ENCODE assay signal across 28 cellular contexts in the genomic region with DNA sequence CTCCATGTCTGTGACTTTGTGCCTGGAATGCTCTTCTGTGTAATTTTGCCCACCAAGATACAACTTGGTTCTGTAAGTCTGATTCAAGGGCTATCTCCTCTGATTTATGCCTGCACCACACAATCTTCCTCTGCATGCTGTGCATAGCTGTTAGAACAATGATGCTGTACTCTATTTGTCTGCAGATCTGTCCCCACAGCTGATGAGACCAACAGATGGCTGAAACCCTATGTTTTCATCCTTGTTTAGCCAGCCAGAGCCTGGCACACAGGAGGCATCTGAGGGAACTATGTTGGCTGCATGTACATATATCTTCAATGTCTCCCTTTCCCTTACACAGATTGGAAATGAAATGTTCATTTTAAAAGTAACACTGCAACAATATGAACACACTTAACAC. TPM values are rescaled to one million over a fixed set of nuclear protein-coding genes. Genes with fewer than 3 reads are reported as not detected.
"Had no signal": no experiment of that assay in that cellular context is flagged by ENCODE, and none has a peak within 500 bp of the region (broad histone marks: within the 10 kb centered on the region; RNA-seq: fewer than 3 reads in every experiment).

No MANE protein-coding gene starts in this region.

- H3K9me3 ChIP-seq: ascending aorta, MG63, SJSA1 had no signal

- FAIRE-seq: RCC 7860 had no signal

- H3K27me3 ChIP-seq: ascending aorta, cardiac muscle cell, MG63, SJSA1 had no signal

- H3K36me3 ChIP-seq: cardiac muscle cell had no signal

- H3K27ac ChIP-seq: ascending aorta, cardiac muscle cell, SJSA1, VCaP had no signal

- DNase-seq: activated CD4-positive, alpha-beta memory T cell treated with anti-CD3 and anti-CD28 coated beads for 36 hours; activated CD4-positive, alpha-beta T cell treated with anti-CD3 and anti-CD28 coated beads, Interleukin-2, amount 10 ng/mL, durations not matched to agents 7 days and 5 days; activated CD4-positive, CD25-positive, alpha-beta regulatory T cell; activated CD8-positive, alpha-beta memory T cell treated with anti-CD3 and anti-CD28 coated beads for 24 hours; activated effector memory CD4-positive, alpha-beta T cell treated with anti-CD3 and anti-CD28 coated beads, Interleukin-2, amount 50 U/mL, for 16 hours; activated naive CD4-positive, alpha-beta T cell treated with Interleukin-2 at 50 U/mL for 16 hours; activated naive CD8-positive, alpha-beta T cell treated with anti-CD3 and anti-CD28 coated beads, Interleukin-2, amount 50 U/mL, for 24 hours; activated T-cell treated with anti-CD3 and anti-CD28 coated beads, Interleukin-2, amount 50 U/mL, for 4 hours; amniotic stem cell; cerebellar nuclear complex; MG63; MV-4-11; NCI-H1092 treated with DMSO at 0.1 percent for 48 hours; NCI-H1417 treated with DMSO at 0.1 percent for 48 hours; NCI-H187; NCI-H2081; NCI-H510A treated with DMSO at 0.1 percent for 48 hours; NCI-H69; NK-92 treated with Interleukin-12 subunit alpha and Interleukin-12 subunit beta, amount 100 ng/mL, for 24 hours; OCI-M1; SHP77; SW 1271 had no signal

- H3K4me3 ChIP-seq: ascending aorta, cardiac muscle cell, MG63, SJSA1 had no signal

- H3K4me1 ChIP-seq: ascending aorta, SJSA1 had no signal

RNA-seq across cellular contexts. Expression of gene ABCA4, which starts 57.9 kb away (rescaled TPM):
- total RNA-seq: activated CD4-positive, alpha-beta memory T cell treated with anti-CD3 and anti-CD28 coated beads for 36 hours; activated CD4-positive, alpha-beta T cell treated with anti-CD3 and anti-CD28 coated beads, Interleukin-2, amount 10 ng/mL, durations not matched to agents 7 days and 5 days; activated naive CD4-positive, alpha-beta T cell treated with anti-CD3 and anti-CD28 coated beads, Interleukin-2, amount 50 U/mL, for 72 hours; activated T-cell treated with anti-CD3 and anti-CD28 coated beads, Interleukin-2, amount 50 U/mL, for 4 hours; ascending aorta; cardiac muscle cell had no signal

RNA-seq across cellular contexts. Expression of gene ARHGAP29, which starts 58.5 kb away (rescaled TPM):
- total RNA-seq: activated CD4-positive, alpha-beta T cell treated with anti-CD3 and anti-CD28 coated beads, Interleukin-2, amount 10 ng/mL, durations not matched to agents 7 days and 5 days had no signal
